ENCODE assay signal across 36 cellular contexts in genomic region chr18:5162111-5162510, GRCh38. TPM values are rescaled to one million over a fixed set of nuclear protein-coding genes. Genes with fewer than 3 reads are reported as not detected.
"Had no signal": no experiment of that assay in that cellular context is flagged by ENCODE, and none has a peak within 500 bp of the region (broad histone marks: within the 10 kb centered on the region; RNA-seq: fewer than 3 reads in every experiment).

No MANE protein-coding gene starts in this region.

- H3K9me3 ChIP-seq: ascending aorta had no signal

- H3K4me1 ChIP-seq: ascending aorta had no signal

- H3K4me3 ChIP-seq: ascending aorta, cardiac muscle cell had no signal

- H3K27ac ChIP-seq: ascending aorta, cardiac muscle cell, VCaP had no signal

- DNase-seq: activated CD4-positive, alpha-beta memory T cell treated with anti-CD3 and anti-CD28 coated beads, Interleukin-2, amount 10 ng/mL, durations not matched to agents 7 days and 5 days; activated CD4-positive, alpha-beta T cell treated with anti-CD3 and anti-CD28 coated beads for 1 hour; activated CD4-positive, alpha-beta T cell treated with anti-CD3 and anti-CD28 coated beads for 36 hours; activated CD4-positive, alpha-beta T cell treated with anti-CD3 and anti-CD28 coated beads for 48 hours; activated CD4-positive, alpha-beta T cell treated with anti-CD3 and anti-CD28 coated beads, Interleukin-2, amount 10 ng/mL, durations not matched to agents 7 days and 5 days; activated CD4-positive, alpha-beta T cell treated with anti-CD3 and anti-CD28 coated beads, Interleukin-2, amount 50 U/mL, for 48 hours; activated CD4-positive, CD25-positive, alpha-beta regulatory T cell; activated CD8-positive, alpha-beta memory T cell treated with anti-CD3 and anti-CD28 coated beads for 24 hours; activated CD8-positive, alpha-beta memory T cell treated with anti-CD3 and anti-CD28 coated beads, Interleukin-2, amount 10 ng/mL, durations not matched to agents 7 days and 5 days; activated CD8-positive, alpha-beta memory T cell treated with anti-CD3 and anti-CD28 coated beads, Interleukin-2, amount 50 U/mL, for 48 hours; activated CD8-positive, alpha-beta T cell treated with anti-CD3 and anti-CD28 coated beads, Interleukin-2, amount 10 ng/mL, durations not matched to agents 7 days and 5 days; activated effector memory CD4-positive, alpha-beta T cell treated with Interleukin-2 at 50 U/mL for 16 hours; activated gamma-delta T cell; activated naive CD4-positive, alpha-beta T cell treated with anti-CD3 and anti-CD28 coated beads, Interleukin-2, amount 10 ng/mL, durations not matched to agents 7 days and 5 days; activated naive CD4-positive, alpha-beta T cell treated with Interleukin-2 at 50 U/mL for 16 hours; activated naive CD8-positive, alpha-beta T cell treated with anti-CD3 and anti-CD28 coated beads, Interleukin-2, amount 10 ng/mL, durations not matched to agents 7 days and 5 days; activated naive CD8-positive, alpha-beta T cell treated with anti-CD3 and anti-CD28 coated beads, Interleukin-2, amount 50 U/mL, for 24 hours; activated T-cell treated with anti-CD3 and anti-CD28 coated beads, Interleukin-2, amount 50 U/mL, for 24 hours; activated T-cell treated with anti-CD3 and anti-CD28 coated beads, Interleukin-2, amount 50 U/mL, for 48 hours; amygdala; anterior cingulate cortex; T-helper 1 cell; T-helper 2 cell; T-helper 9 cell had no signal

- H3K4me1 Mint-ChIP-seq: activated CD4-positive, alpha-beta memory T cell treated with anti-CD3 and anti-CD28 coated beads, Interleukin-2, amount 10 ng/mL, durations not matched to agents 7 days and 5 days; activated CD8-positive, alpha-beta memory T cell treated with anti-CD3 and anti-CD28 coated beads, Interleukin-2, amount 10 ng/mL, durations not matched to agents 7 days and 5 days had no signal

- H3K27me3 ChIP-seq: ascending aorta, cardiac muscle cell had no signal

- H3K36me3 ChIP-seq: ascending aorta, cardiac muscle cell had no signal

- H3K27ac Mint-ChIP-seq: activated CD4-positive, alpha-beta memory T cell treated with anti-CD3 and anti-CD28 coated beads, Interleukin-2, amount 10 ng/mL, durations not matched to agents 7 days and 5 days; activated CD4-positive, alpha-beta T cell treated with anti-CD3 and anti-CD28 coated beads for 36 hours; activated CD4-positive, alpha-beta T cell treated with anti-CD3 and anti-CD28 coated beads, Interleukin-2, amount 10 ng/mL, durations not matched to agents 7 days and 5 days; activated CD8-positive, alpha-beta memory T cell treated with anti-CD3 and anti-CD28 coated beads, Interleukin-2, amount 10 ng/mL, durations not matched to agents 7 days and 5 days; activated CD8-positive, alpha-beta T cell treated with anti-CD3 and anti-CD28 coated beads, Interleukin-2, amount 10 ng/mL, durations not matched to agents 7 days and 5 days; activated naive CD4-positive, alpha-beta T cell treated with anti-CD3 and anti-CD28 coated beads, Interleukin-2, amount 10 ng/mL, durations not matched to agents 7 days and 5 days; activated naive CD4-positive, alpha-beta T cell treated with anti-CD3 and anti-CD28 coated beads, Interleukin-2, amount 50 U/mL, for 24 hours; activated naive CD8-positive, alpha-beta T cell; activated naive CD8-positive, alpha-beta T cell treated with anti-CD3 and anti-CD28 coated beads, Interleukin-2, amount 10 ng/mL, durations not matched to agents 7 days and 5 days; activated naive CD8-positive, alpha-beta T cell treated with anti-CD3 and anti-CD28 coated beads, Interleukin-2, amount 50 U/mL, for 24 hours; activated T-cell treated with anti-CD3 and anti-CD28 coated beads, Interleukin-2, amount 50 U/mL, for 24 hours; activated T-helper 2 cell treated with anti-CD3 and anti-CD28 coated beads, Interferon-gamma antibody, Interleukin-2, Interleukin-4, amounts not matched to agents 10 μg/mL and 5 μg/mL and 100 μg/mL, durations not matched to agents 14 hours and 24 hours and 36 hours; brain; T-helper 1 cell treated with Interleukin-12 subunit alpha and Interleukin-12 subunit beta and Interleukin-4 antibody, amounts not matched to agents 30 μg/mL and 1 μg/mL, for 36 hours; T-helper 2 cell treated with Interferon-gamma antibody and Interleukin-4, amounts not matched to agents 5 μg/mL and 100 μg/mL, for 36 hours had no signal

- H3K4me3 Mint-ChIP-seq: activated CD4-positive, alpha-beta memory T cell treated with anti-CD3 and anti-CD28 coated beads, Interleukin-2, amount 10 ng/mL, durations not matched to agents 7 days and 5 days; activated CD4-positive, alpha-beta T cell treated with anti-CD3 and anti-CD28 coated beads for 36 hours; activated CD4-positive, alpha-beta T cell treated with anti-CD3 and anti-CD28 coated beads, Interleukin-2, amount 10 ng/mL, durations not matched to agents 7 days and 5 days; activated CD8-positive, alpha-beta memory T cell treated with anti-CD3 and anti-CD28 coated beads, Interleukin-2, amount 10 ng/mL, durations not matched to agents 7 days and 5 days; activated CD8-positive, alpha-beta T cell treated with anti-CD3 and anti-CD28 coated beads, Interleukin-2, amount 10 ng/mL, durations not matched to agents 7 days and 5 days; activated naive CD4-positive, alpha-beta T cell treated with anti-CD3 and anti-CD28 coated beads, Interleukin-2, amount 10 ng/mL, durations not matched to agents 7 days and 5 days; activated naive CD4-positive, alpha-beta T cell treated with anti-CD3 and anti-CD28 coated beads, Interleukin-2, amount 50 U/mL, for 24 hours; activated naive CD8-positive, alpha-beta T cell; activated naive CD8-positive, alpha-beta T cell treated with anti-CD3 and anti-CD28 coated beads, Interleukin-2, amount 10 ng/mL, durations not matched to agents 7 days and 5 days; activated naive CD8-positive, alpha-beta T cell treated with anti-CD3 and anti-CD28 coated beads, Interleukin-2, amount 50 U/mL, for 24 hours; activated T-cell treated with anti-CD3 and anti-CD28 coated beads, Interleukin-2, amount 50 U/mL, for 24 hours; brain; central memory CD8-positive, alpha-beta T cell; T-helper 1 cell treated with Interleukin-12 subunit alpha and Interleukin-12 subunit beta and Interleukin-4 antibody, amounts not matched to agents 30 μg/mL and 1 μg/mL, for 36 hours; T-helper 2 cell treated with Interferon-gamma antibody and Interleukin-4, amounts not matched to agents 5 μg/mL and 100 μg/mL, for 36 hours had no signal

- H3K36me3 Mint-ChIP-seq: activated CD8-positive, alpha-beta memory T cell treated with anti-CD3 and anti-CD28 coated beads, Interleukin-2, amount 10 ng/mL, durations not matched to agents 7 days and 5 days; activated naive CD4-positive, alpha-beta T cell treated with anti-CD3 and anti-CD28 coated beads, Interleukin-2, amount 10 ng/mL, durations not matched to agents 7 days and 5 days; brain had no signal

- ATAC-seq: activated CD4-positive, alpha-beta T cell treated with anti-CD3 and anti-CD28 coated beads for 36 hours; activated CD4-positive, CD25-positive, alpha-beta regulatory T cell treated with anti-CD3 and anti-CD28 coated beads, Interleukin-2, amount 50 U/mL, for 24 hours; activated CD8-positive, alpha-beta memory T cell treated with anti-CD3 and anti-CD28 coated beads, Interleukin-2, amount 10 ng/mL, durations not matched to agents 7 days and 5 days; activated CD8-positive, alpha-beta T cell treated with anti-CD3 and anti-CD28 coated beads, Interleukin-2, amount 10 ng/mL, durations not matched to agents 7 days and 5 days; activated naive CD8-positive, alpha-beta T cell treated with anti-CD3 and anti-CD28 coated beads, Interleukin-2, amount 50 U/mL, for 24 hours had no signal

- H3K9me3 Mint-ChIP-seq: activated CD4-positive, alpha-beta memory T cell treated with anti-CD3 and anti-CD28 coated beads, Interleukin-2, amount 10 ng/mL, durations not matched to agents 7 days and 5 days; activated naive CD4-positive, alpha-beta T cell treated with anti-CD3 and anti-CD28 coated beads, Interleukin-2, amount 10 ng/mL, durations not matched to agents 7 days and 5 days; activated naive CD8-positive, alpha-beta T cell treated with anti-CD3 and anti-CD28 coated beads, Interleukin-2, amount 50 U/mL, for 24 hours; activated T-cell treated with anti-CD3 and anti-CD28 coated beads, Interleukin-2, amount 50 U/mL, for 24 hours; activated T-helper 2 cell treated with anti-CD3 and anti-CD28 coated beads, Interferon-gamma antibody, Interleukin-2, Interleukin-4, amounts not matched to agents 10 μg/mL and 5 μg/mL and 100 μg/mL, durations not matched to agents 14 hours and 24 hours and 36 hours; brain; central memory CD8-positive, alpha-beta T cell; T-helper 1 cell treated with Interleukin-12 subunit alpha and Interleukin-12 subunit beta and Interleukin-4 antibody, amounts not matched to agents 30 μg/mL and 1 μg/mL, for 36 hours; T-helper 2 cell treated with Interferon-gamma antibody and Interleukin-4, amounts not matched to agents 5 μg/mL and 100 μg/mL, for 36 hours had no signal

- H3K27me3 Mint-ChIP-seq: activated CD4-positive, alpha-beta memory T cell treated with anti-CD3 and anti-CD28 coated beads, Interleukin-2, amount 10 ng/mL, durations not matched to agents 7 days and 5 days; activated CD4-positive, alpha-beta T cell treated with anti-CD3 and anti-CD28 coated beads for 36 hours; activated CD4-positive, alpha-beta T cell treated with anti-CD3 and anti-CD28 coated beads, Interleukin-2, amount 10 ng/mL, durations not matched to agents 7 days and 5 days; activated CD8-positive, alpha-beta memory T cell treated with anti-CD3 and anti-CD28 coated beads, Interleukin-2, amount 10 ng/mL, durations not matched to agents 7 days and 5 days; activated naive CD4-positive, alpha-beta T cell treated with anti-CD3 and anti-CD28 coated beads, Interleukin-2, amount 10 ng/mL, durations not matched to agents 7 days and 5 days; activated naive CD4-positive, alpha-beta T cell treated with anti-CD3 and anti-CD28 coated beads, Interleukin-2, amount 50 U/mL, for 24 hours; activated naive CD8-positive, alpha-beta T cell; activated naive CD8-positive, alpha-beta T cell treated with anti-CD3 and anti-CD28 coated beads, Interleukin-2, amount 10 ng/mL, durations not matched to agents 7 days and 5 days; activated naive CD8-positive, alpha-beta T cell treated with anti-CD3 and anti-CD28 coated beads, Interleukin-2, amount 50 U/mL, for 24 hours; activated T-cell treated with anti-CD3 and anti-CD28 coated beads, Interleukin-2, amount 50 U/mL, for 24 hours had no signal

RNA-seq across cellular contexts. Expression of gene AKAIN1, which starts 34.9 kb away (rescaled TPM):
- total RNA-seq: activated CD4-positive, alpha-beta memory T cell treated with anti-CD3 and anti-CD28 coated beads, Interleukin-2, amount 10 ng/mL, durations not matched to agents 7 days and 5 days; activated CD4-positive, alpha-beta T cell treated with anti-CD3 and anti-CD28 coated beads for 36 hours; activated CD4-positive, alpha-beta T cell treated with anti-CD3 and anti-CD28 coated beads, Interleukin-2, amount 10 ng/mL, durations not matched to agents 7 days and 5 days; activated CD8-positive, alpha-beta memory T cell treated with anti-CD3 and anti-CD28 coated beads, Interleukin-2, amount 10 ng/mL, durations not matched to agents 7 days and 5 days; activated CD8-positive, alpha-beta T cell treated with anti-CD3 and anti-CD28 coated beads, Interleukin-2, amount 10 ng/mL, durations not matched to agents 7 days and 5 days; activated naive CD8-positive, alpha-beta T cell treated with anti-CD3 and anti-CD28 coated beads, Interleukin-2, amount 10 ng/mL, durations not matched to agents 7 days and 5 days; activated T-helper 2 cell treated with anti-CD3 and anti-CD28 coated beads, Interferon-gamma antibody, Interleukin-2, Interleukin-4, amounts not matched to agents 10 μg/mL and 5 μg/mL and 100 μg/mL, durations not matched to agents 14 hours and 24 hours and 36 hours; ascending aorta; bronchial epithelial cell; cardiac muscle cell had no signal
- polyA plus RNA-seq: cardiac muscle cell had no signal
